Comparison of ENCODE assay signal across 1 cellular context in genomic region chr6:6332240-6332639, GRCh38.
TF ChIP-seq lines count a peak whose summit lies in the region.

No MANE protein-coding gene starts in this region.

TF ChIP-seq in HEK293T, 16 proteins besides CTCF, POLR2A, EP300 and RAD21 (continued from another document):
- TF ChIP-seq PKNOX1 (IDR thresholded peaks at IDR 0.05) (no peak), ARNT (IDR thresholded peaks at IDR 0.05) (no peak), SP1 (IDR thresholded peaks at IDR 0.05) (no peak), LEF1 (IDR thresholded peaks at IDR 0.05; ENCODE audit: borderline replicate concordance) (no peak), SUZ12 (IDR thresholded peaks at IDR 0.05) (no peak), ZNF384 (IDR thresholded peaks at IDR 0.05) (no peak)
